28 cellular contexts compared by ENCODE assay signal in genomic region chr12:3815096-3815766, GRCh38.
"Had no signal": no experiment of that assay in that cellular context is flagged by ENCODE, and none has a peak within 500 bp of the region (broad histone marks: within the 10 kb centered on the region; RNA-seq: fewer than 3 reads in every experiment).

No MANE protein-coding gene starts in this region.

- H3K27ac ChIP-seq: left ventricle myocardium inferior, neural progenitor cell, neutrophil, parathyroid adenoma, right atrium auricular region, sigmoid colon, spleen, suprapubic skin, tibial nerve, uterus had no signal

- H3K27ac Mint-ChIP-seq: immature natural killer cell; mesothelial cell of epicardium; natural killer cell; nephron progenitor cell; neural progenitor cell; stimulated activated effector memory CD8-positive, alpha-beta T cell treated with anti-CD3 and anti-CD28 coated beads, Interleukin-12 subunit alpha, Interleukin-12 subunit beta, amount 100 ng/mL, for 72 hours; stimulated activated naive CD8-positive, alpha-beta T cell treated with anti-CD3 and anti-CD28 coated beads, Interleukin-15, Interleukin-2, amounts not matched to agents 100 ng/mL and 50 ng/mL, for 24 hours; type B pancreatic cell had no signal

- FAIRE-seq: islet of Langerhans, kidney, small intestine had no signal

- H3K27me3 Mint-ChIP-seq: naive B cell; stimulated activated naive CD8-positive, alpha-beta T cell treated with anti-CD3 and anti-CD28 coated beads, Interleukin-15, Interleukin-2, amounts not matched to agents 100 ng/mL and 50 ng/mL, for 24 hours; type B pancreatic cell had no signal

- H3K36me3 Mint-ChIP-seq: natural killer cell had no signal

- DNase-seq: hypothalamus; immature natural killer cell; kidney; left colon; left ventricle myocardium inferior; mesendoderm; naive B cell; natural killer cell; nephron progenitor cell; occipital lobe; sigmoid colon; small intestine; spleen; stimulated activated CD4-positive, alpha-beta T cell treated with anti-CD3 and anti-CD28 coated beads, Interleukin-4, amount 100 ng/mL, for 24 hours; stimulated activated naive CD4-positive, alpha-beta T cell; uterus had no signal

- ATAC-seq: left colon; natural killer cell; stimulated activated effector memory CD8-positive, alpha-beta T cell treated with anti-CD3 and anti-CD28 coated beads, Interleukin-12 subunit alpha, Interleukin-12 subunit beta, amount 100 ng/mL, for 72 hours had no signal

- H3K79me2 ChIP-seq: parathyroid adenoma had no signal

- H3K4me1 ChIP-seq: left ventricle myocardium inferior, neural progenitor cell, parathyroid adenoma, suprapubic skin, tibial nerve, uterus had no signal

- H3K9me3 Mint-ChIP-seq: immature natural killer cell; mesothelial cell of epicardium; natural killer cell; nephron progenitor cell; neural progenitor cell; stimulated activated effector memory CD8-positive, alpha-beta T cell treated with anti-CD3 and anti-CD28 coated beads, Interleukin-12 subunit alpha, Interleukin-12 subunit beta, amount 100 ng/mL, for 72 hours; stimulated activated naive CD8-positive, alpha-beta T cell treated with anti-CD3 and anti-CD28 coated beads, Interleukin-15, Interleukin-2, amounts not matched to agents 100 ng/mL and 50 ng/mL, for 24 hours; type B pancreatic cell had no signal

- H3K27me3 ChIP-seq: neural progenitor cell, neutrophil, right atrium auricular region, sigmoid colon, spleen, suprapubic skin, tibial nerve, uterus had no signal

- H2AFZ ChIP-seq: neural progenitor cell, parathyroid adenoma had no signal

- H3K4me2 ChIP-seq: neural progenitor cell had no signal

- H3K4me3 Mint-ChIP-seq: immature natural killer cell; mesothelial cell of epicardium; naive B cell; natural killer cell; nephron progenitor cell; neural progenitor cell; stimulated activated effector memory CD8-positive, alpha-beta T cell treated with anti-CD3 and anti-CD28 coated beads, Interleukin-12 subunit alpha, Interleukin-12 subunit beta, amount 100 ng/mL, for 72 hours; stimulated activated naive CD8-positive, alpha-beta T cell treated with anti-CD3 and anti-CD28 coated beads, Interleukin-15, Interleukin-2, amounts not matched to agents 100 ng/mL and 50 ng/mL, for 24 hours; type B pancreatic cell had no signal

- H3K4me3 ChIP-seq: left ventricle myocardium inferior, lung, neural progenitor cell, right atrium auricular region, sigmoid colon, spleen, suprapubic skin, tibial nerve, uterus had no signal

- H3K36me3 ChIP-seq: right atrium auricular region, uterus had no signal

- H3K9ac ChIP-seq: neural progenitor cell, parathyroid adenoma had no signal

- H3K4me1 Mint-ChIP-seq: immature natural killer cell; natural killer cell; nephron progenitor cell; neural progenitor cell; stimulated activated effector memory CD8-positive, alpha-beta T cell treated with anti-CD3 and anti-CD28 coated beads, Interleukin-12 subunit alpha, Interleukin-12 subunit beta, amount 100 ng/mL, for 72 hours had no signal

- H3K9me3 ChIP-seq: left ventricle myocardium inferior, neutrophil, right atrium auricular region, sigmoid colon, spleen, suprapubic skin, tibial nerve, uterus had no signal
